Comparison of ENCODE assay signal across 9 cellular contexts in the genomic region with DNA sequence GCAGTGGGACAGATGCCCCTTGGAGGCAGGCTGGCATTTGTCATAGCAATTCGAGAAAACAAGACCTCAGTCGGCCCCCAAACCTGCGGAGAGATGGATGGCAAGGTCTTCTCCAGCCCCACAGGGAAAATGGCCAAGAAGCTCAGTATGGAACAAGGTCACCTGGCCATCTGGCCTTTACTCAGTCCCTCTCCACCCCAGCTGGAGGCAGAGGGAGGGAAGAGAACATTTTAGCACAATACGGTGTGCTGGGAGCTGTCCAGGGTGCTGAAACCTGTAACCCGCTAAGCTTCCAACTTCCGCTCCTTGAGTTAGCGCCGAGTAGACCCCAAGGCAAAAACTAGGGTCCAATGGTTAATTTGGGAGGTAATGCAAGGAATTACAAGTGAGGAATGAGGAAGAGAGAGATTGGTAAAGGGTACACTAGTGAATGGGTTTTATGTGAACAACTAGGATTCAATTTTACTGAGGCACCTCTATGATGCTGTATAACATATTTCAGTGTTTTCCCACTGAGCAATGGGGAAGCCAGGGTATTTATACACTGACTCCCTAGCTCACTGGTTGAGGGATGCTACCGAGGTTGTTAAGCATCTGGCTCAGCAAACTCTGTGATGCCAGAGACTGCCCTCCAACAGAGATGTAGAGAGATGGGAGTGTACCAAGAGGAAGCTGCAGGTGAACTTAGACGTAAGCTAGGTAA.
DNase-seq lines count a peak whose midpoint lies in the region; ATAC-seq, FAIRE-seq and TF ChIP-seq lines count a peak whose summit lies in the region.
"Had no signal": no experiment of that assay in that cellular context is flagged by ENCODE, and none has a peak within 500 bp of the region (broad histone marks: within the 10 kb centered on the region; RNA-seq: fewer than 3 reads in every experiment).

No MANE protein-coding gene starts in this region.

- POLR2A ChIA-PET in HEK293 (lab: Yijun Ruan, JAX) (no interaction called here), GM12878 (lab: Charles Lee) (no interaction called here)
- POLR2A ChIA-PET in naive thymus-derived CD8-positive, alpha-beta T cell (lab: Charles Lee): no interaction called here

- no peak for TF ChIP-seq RAD21 in GM12878 (IDR thresholded peaks at IDR 0.05; ENCODE audit: insufficient read depth, low read depth, low read length)

- RAD21 ChIA-PET in GM12878 (lab: Charles Lee; ENCODE audit: unreplicated experiment): no interaction called here

- peak overlapping the region in 1 of 10 donors; percentile 73 for H3K27ac Mint-ChIP-seq in naive thymus-derived CD8-positive, alpha-beta T cell

- no peak overlapping the region for H3K9ac ChIP-seq in GM12878 (ENCODE audit: control insufficient read depth, insufficient read depth, low read length)
- H3K9ac ChIP-seq: KMS-11 had no signal

- peaks cover 5 to 48% (median 21%) of the 10 kb centered on the region in 5 donors for H3K27me3 Mint-ChIP-seq in naive thymus-derived CD8-positive, alpha-beta T cell

- peaks cover 0 to 26% (median 7%) of the 10 kb centered on the region in 9 donors for H3K9me3 Mint-ChIP-seq in naive thymus-derived CD8-positive, alpha-beta T cell

- CTCF ChIA-PET in HEK293 (lab: Yijun Ruan, JAX) (interaction anchor here (0.6 to 1.8 kb wide), 6 partner anchors 8 to 601 kb away, joined by 3 to 5 read pairs (median 4); no protein-coding TSS in a partner anchor), GM12878 (lab: Yijun Ruan, JAX) (interaction anchor here (1.0 to 1.3 kb wide), 2 partner anchors 12 to 14 kb away, joined by 4 to 6 read pairs; no protein-coding TSS in a partner anchor)

- TF ChIP-seq POLR2A in GM12878 (IDR thresholded peaks at IDR 0.05; ENCODE audit: low read depth, low read length): no peak

- no peak overlapping the region for H2AFZ ChIP-seq in GM12878 (ENCODE audit: control insufficient read depth, low read depth, low read length)

- peaks cover 0 to 1% (median 0%) of the 10 kb centered on the region in 4 donors for H3K4me1 Mint-ChIP-seq in naive thymus-derived CD8-positive, alpha-beta T cell

- SMC1A ChIA-PET in GM12878 (lab: Charles Lee; ENCODE audit: uncharacterized antibody, unreplicated experiment): interaction anchor here (1.2 kb wide), 1 partner anchor 18 kb away, joined by 3 read pairs; no protein-coding TSS in a partner anchor

- H3K4me3 Mint-ChIP-seq in naive thymus-derived CD8-positive, alpha-beta T cell: no peak overlapping the region

- H3K27me3 ChIP-seq in GM12878 (replicated peaks in 1 of 2; ENCODE audit: control insufficient read depth in 2 of 2, insufficient read depth in 2 of 2, low read length in 1 of 2): no peaks in the 10 kb centered on the region

- peak; percentile 27 for DNase-seq in SW480 (ENCODE audit: low spot score)
- no peak for DNase-seq in GM12878 (ENCODE audit: low read depth, low spot score)
- peak; percentile 5 to 69 (median 40) for DNase-seq in naive thymus-derived CD8-positive, alpha-beta T cell
- DNase-seq in NK-92 treated with Interleukin-12 subunit alpha and Interleukin-12 subunit beta, amount 100 ng/mL, for 24 hours (lab: John Stamatoyannopoulos, UW): no peak
- DNase-seq in NCI-H526 treated with DMSO at 0.1 percent for 48 hours (lab: John Stamatoyannopoulos, UW): no peak
- DNase-seq in NCI-H1092 treated with DMSO at 0.1 percent for 48 hours (lab: John Stamatoyannopoulos, UW): no peak

- H3K36me3 ChIP-seq in HEK293 (ENCODE audit: control insufficient read depth in 2 of 2, insufficient read depth in 1 of 2, low read length in 2 of 2) (no peaks in the 10 kb centered on the region), GM12878 (ENCODE audit: control insufficient read depth in 2 of 2, insufficient read depth in 2 of 2, low read length in 1 of 2) (no peaks in the 10 kb centered on the region)

- ATAC-seq in GM12878 (no peak), HG02642 (IDR thresholded peaks at IDR 0.05; ENCODE audit: poor library complexity, unreplicated experiment) (no peak)
- no peak for ATAC-seq in naive thymus-derived CD8-positive, alpha-beta T cell

- no peaks in the 10 kb centered on the region for H4K20me1 ChIP-seq in GM12878 (ENCODE audit: control insufficient read depth, insufficient read depth)

- in situ Hi-C loops in GM12878 (cut with MboI): no loop called here

- H3K27ac ChIP-seq in HEK293 (ENCODE audit: extremely low read depth, low read depth, low read length) (no peak overlapping the region), GM12878 (ENCODE audit: control insufficient read depth, insufficient read depth) (no peak overlapping the region)
- H3K27ac ChIP-seq: KMS-11 had no signal

- FAIRE-seq in GM12878 (lab: Jason Lieb, UNC): no peak

- H3K4me1 ChIP-seq in HEK293 (ENCODE audit: control insufficient read depth, insufficient read depth, low read length) (no peaks in the 10 kb centered on the region), GM12878 (ENCODE audit: control insufficient read depth, insufficient read depth, low read length) (no peaks in the 10 kb centered on the region)

- H3K79me2 ChIP-seq in GM12878 (ENCODE audit: control insufficient read depth, insufficient read depth, low read length): no peaks in the 10 kb centered on the region

- no TSS peak for BruUV-seq in GM12878 (replicated peaks; lab: Mats Ljungman, UMichigan)

- 49% methylated on average over 10 of the region's 10 CpGs for WGBS in GM12878 (ENCODE audit: insufficient coverage, insufficient replicate concordance, low lambda C conversion rate, missing lambda C conversion rate)

- no peaks in the 10 kb centered on the region for H3K9me3 ChIP-seq in HEK293 (ENCODE audit: control insufficient read depth, insufficient read depth, low read depth, low read length)
- H3K9me3 ChIP-seq in GM12878 (replicated peaks; ENCODE audit: control insufficient read depth, insufficient read depth, low read length): no peaks in the 10 kb centered on the region

- H3K4me3 ChIP-seq in HEK293 (ENCODE audit: low read depth, low read length) (no peak overlapping the region), GM12878 (no peak overlapping the region)

- H3K36me3 Mint-ChIP-seq in naive thymus-derived CD8-positive, alpha-beta T cell: peaks cover 0 to 8% (median 0%) of the 10 kb centered on the region in 3 donors

- TF ChIP-seq CTCF in HEK293 (tag by site-specific recombination; IDR thresholded peaks at IDR 0.05) (no peak), GM12878 (IDR thresholded peaks at IDR 0.05 in 2 of 3, conservative IDR thresholded peaks at IDR 0.05 in 1 of 3; ENCODE audit: control insufficient read depth in 2 of 3, extremely low read depth in 1 of 3, insufficient read depth in 1 of 3, low read depth in 3 of 3, low read length in 3 of 3) (no peak)

- no peak for TF ChIP-seq EP300 in GM12878 (IDR thresholded peaks at IDR 0.05; ENCODE audit: borderline replicate concordance in 1 of 2, control insufficient read depth in 1 of 2, low read depth in 2 of 2, low read length in 2 of 2)

- H3K4me2 ChIP-seq in GM12878 (ENCODE audit: control insufficient read depth, insufficient read depth): no peak overlapping the region
- H3K4me2 ChIP-seq: KMS-11 had no signal

- intact Hi-C loops in GM12878 (cut with micrococcal nuclease; ENCODE audit: unreplicated experiment): no loop called here

TF ChIP-seq in HEK293, 187 proteins besides CTCF, POLR2A, EP300 and RAD21 (continues in another document):
- TF ChIP-seq SCRT1 (tag by site-specific recombination; IDR thresholded peaks at IDR 0.05; ENCODE audit: borderline replicate concordance): 0 out of 2 replicates have a peak, but pooled peaks have one; percentile 18

TF ChIP-seq in GM12878, 131 proteins besides CTCF, POLR2A, EP300 and RAD21:
- TF ChIP-seq, protein P1, sequence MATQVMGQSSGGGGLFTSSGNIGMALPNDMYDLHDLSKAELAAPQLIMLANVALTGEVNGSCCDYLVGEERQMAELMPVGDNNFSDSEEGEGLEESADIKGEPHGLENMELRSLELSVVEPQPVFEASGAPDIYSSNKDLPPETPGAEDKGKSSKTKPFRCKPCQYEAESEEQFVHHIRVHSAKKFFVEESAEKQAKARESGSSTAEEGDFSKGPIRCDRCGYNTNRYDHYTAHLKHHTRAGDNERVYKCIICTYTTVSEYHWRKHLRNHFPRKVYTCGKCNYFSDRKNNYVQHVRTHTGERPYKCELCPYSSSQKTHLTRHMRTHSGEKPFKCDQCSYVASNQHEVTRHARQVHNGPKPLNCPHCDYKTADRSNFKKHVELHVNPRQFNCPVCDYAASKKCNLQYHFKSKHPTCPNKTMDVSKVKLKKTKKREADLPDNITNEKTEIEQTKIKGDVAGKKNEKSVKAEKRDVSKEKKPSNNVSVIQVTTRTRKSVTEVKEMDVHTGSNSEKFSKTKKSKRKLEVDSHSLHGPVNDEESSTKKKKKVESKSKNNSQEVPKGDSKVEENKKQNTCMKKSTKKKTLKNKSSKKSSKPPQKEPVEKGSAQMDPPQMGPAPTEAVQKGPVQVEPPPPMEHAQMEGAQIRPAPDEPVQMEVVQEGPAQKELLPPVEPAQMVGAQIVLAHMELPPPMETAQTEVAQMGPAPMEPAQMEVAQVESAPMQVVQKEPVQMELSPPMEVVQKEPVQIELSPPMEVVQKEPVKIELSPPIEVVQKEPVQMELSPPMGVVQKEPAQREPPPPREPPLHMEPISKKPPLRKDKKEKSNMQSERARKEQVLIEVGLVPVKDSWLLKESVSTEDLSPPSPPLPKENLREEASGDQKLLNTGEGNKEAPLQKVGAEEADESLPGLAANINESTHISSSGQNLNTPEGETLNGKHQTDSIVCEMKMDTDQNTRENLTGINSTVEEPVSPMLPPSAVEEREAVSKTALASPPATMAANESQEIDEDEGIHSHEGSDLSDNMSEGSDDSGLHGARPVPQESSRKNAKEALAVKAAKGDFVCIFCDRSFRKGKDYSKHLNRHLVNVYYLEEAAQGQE (IDR thresholded peaks at IDR 0.05; ENCODE audit: low read depth, low read length): peak; percentile 95
- no peak for TF ChIP-seq RB1 (IDR thresholded peaks at IDR 0.05; ENCODE audit: borderline replicate concordance)
- TF ChIP-seq ZNF207 (IDR thresholded peaks at IDR 0.05; ENCODE audit: borderline replicate concordance): no peak
- TF ChIP-seq, protein P2, sequence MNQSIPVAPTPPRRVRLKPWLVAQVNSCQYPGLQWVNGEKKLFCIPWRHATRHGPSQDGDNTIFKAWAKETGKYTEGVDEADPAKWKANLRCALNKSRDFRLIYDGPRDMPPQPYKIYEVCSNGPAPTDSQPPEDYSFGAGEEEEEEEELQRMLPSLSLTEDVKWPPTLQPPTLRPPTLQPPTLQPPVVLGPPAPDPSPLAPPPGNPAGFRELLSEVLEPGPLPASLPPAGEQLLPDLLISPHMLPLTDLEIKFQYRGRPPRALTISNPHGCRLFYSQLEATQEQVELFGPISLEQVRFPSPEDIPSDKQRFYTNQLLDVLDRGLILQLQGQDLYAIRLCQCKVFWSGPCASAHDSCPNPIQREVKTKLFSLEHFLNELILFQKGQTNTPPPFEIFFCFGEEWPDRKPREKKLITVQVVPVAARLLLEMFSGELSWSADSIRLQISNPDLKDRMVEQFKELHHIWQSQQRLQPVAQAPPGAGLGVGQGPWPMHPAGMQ (IDR thresholded peaks at IDR 0.05; ENCODE audit: borderline replicate concordance): no peak
- no peak for TF ChIP-seq MEF2A (IDR thresholded peaks at IDR 0.05; ENCODE audit: insufficient read depth, low read depth, low read length)
- TF ChIP-seq RCOR1 (conservative IDR thresholded peaks at IDR 0.05; ENCODE audit: low read depth, low read length): no peak; the same call in 1 of the 2 replicates
- no peak for TF ChIP-seq ASH2L (IDR thresholded peaks at IDR 0.05; ENCODE audit: borderline replicate concordance, low read depth)

Comparison
In these comparisons a context has a peak if more than half of its experiments do, and no peak if none do; other contexts are left out.
1. DNase-seq: peak in SW480 (single experiment) and naive thymus-derived CD8-positive, alpha-beta T cell (10 of 10); none in GM12878 (single experiment), NK-92 treated with Interleukin-12 subunit alpha and Interleukin-12 subunit beta, amount 100 ng/mL, for 24 hours (single experiment), NCI-H526 treated with DMSO at 0.1 percent for 48 hours (single experiment) and NCI-H1092 treated with DMSO at 0.1 percent for 48 hours (single experiment).